In genomic region chr1:35361638-35362037, GRCh38 we compare ENCODE assay signal across 23 cellular contexts.
"Had no signal": no experiment of that assay in that cellular context is flagged by ENCODE, and none has a peak within 500 bp of the region (broad histone marks: within the 10 kb centered on the region; RNA-seq: fewer than 3 reads in every experiment).

No MANE protein-coding gene starts in this region.

- H3K27me3 ChIP-seq: testis, vagina had no signal

- H3K4me1 ChIP-seq: testis, vagina had no signal

- H3K27ac Mint-ChIP-seq: activated CD4-positive, alpha-beta memory T cell treated with anti-CD3 and anti-CD28 coated beads for 36 hours; activated naive CD4-positive, alpha-beta T cell treated with anti-CD3 and anti-CD28 coated beads for 36 hours; activated naive CD8-positive, alpha-beta T cell treated with anti-CD3 and anti-CD28 coated beads, Interleukin-2, amount 10 ng/mL, durations not matched to agents 7 days and 5 days; dendritic cell treated with granulocyte-macrophage colony-stimulating factor and Interleukin-4, amounts not matched to agents 40 ng/mL and 50 ng/mL, for 4 days; natural killer cell treated with Interleukin-12 subunit alpha and Interleukin-12 subunit beta and Interleukin-15 and Interleukin-18, amount 100 ng/mL, for 72 hours; progenitor cell of endocrine pancreas; type B pancreatic cell had no signal

- H3K9me3 Mint-ChIP-seq: activated CD4-positive, alpha-beta memory T cell treated with anti-CD3 and anti-CD28 coated beads for 36 hours; activated naive CD4-positive, alpha-beta T cell treated with anti-CD3 and anti-CD28 coated beads for 36 hours; activated naive CD8-positive, alpha-beta T cell treated with anti-CD3 and anti-CD28 coated beads, Interleukin-2, amount 10 ng/mL, durations not matched to agents 7 days and 5 days; dendritic cell treated with granulocyte-macrophage colony-stimulating factor and Interleukin-4, amounts not matched to agents 40 ng/mL and 50 ng/mL, for 4 days; natural killer cell treated with Interleukin-12 subunit alpha and Interleukin-12 subunit beta and Interleukin-15 and Interleukin-18, amount 100 ng/mL, for 72 hours; T-helper 2 cell treated with Interferon-gamma antibody and Interleukin-4, amounts not matched to agents 5 μg/mL and 100 μg/mL, for 36 hours; type B pancreatic cell had no signal

- H3K9me3 ChIP-seq: testis, vagina had no signal

- H3K27me3 Mint-ChIP-seq: activated CD4-positive, alpha-beta memory T cell treated with anti-CD3 and anti-CD28 coated beads for 36 hours; activated naive CD8-positive, alpha-beta T cell treated with anti-CD3 and anti-CD28 coated beads, Interleukin-2, amount 10 ng/mL, durations not matched to agents 7 days and 5 days; dendritic cell treated with granulocyte-macrophage colony-stimulating factor and Interleukin-4, amounts not matched to agents 40 ng/mL and 50 ng/mL, for 4 days; natural killer cell treated with Interleukin-12 subunit alpha and Interleukin-12 subunit beta and Interleukin-15 and Interleukin-18, amount 100 ng/mL, for 72 hours; progenitor cell of endocrine pancreas; type B pancreatic cell had no signal

- H3K4me3 ChIP-seq: testis, vagina had no signal

- ATAC-seq: esophagus mucosa; left ventricle myocardium superior; natural killer cell treated with Interleukin-12 subunit alpha and Interleukin-12 subunit beta and Interleukin-15 and Interleukin-18, amount 100 ng/mL, for 72 hours had no signal

- H3K4me3 Mint-ChIP-seq: activated CD4-positive, alpha-beta memory T cell treated with anti-CD3 and anti-CD28 coated beads for 36 hours; activated naive CD4-positive, alpha-beta T cell treated with anti-CD3 and anti-CD28 coated beads for 36 hours; activated naive CD8-positive, alpha-beta T cell treated with anti-CD3 and anti-CD28 coated beads, Interleukin-2, amount 10 ng/mL, durations not matched to agents 7 days and 5 days; dendritic cell treated with granulocyte-macrophage colony-stimulating factor and Interleukin-4, amounts not matched to agents 40 ng/mL and 50 ng/mL, for 4 days; natural killer cell treated with Interleukin-12 subunit alpha and Interleukin-12 subunit beta and Interleukin-15 and Interleukin-18, amount 100 ng/mL, for 72 hours; T-helper 2 cell treated with Interferon-gamma antibody and Interleukin-4, amounts not matched to agents 5 μg/mL and 100 μg/mL, for 36 hours; type B pancreatic cell had no signal

- DNase-seq: activated CD4-positive, alpha-beta memory T cell treated with anti-CD3 and anti-CD28 coated beads for 36 hours; activated effector memory CD4-positive, alpha-beta T cell treated with Interleukin-2 at 50 U/mL for 16 hours; activated naive CD4-positive, alpha-beta T cell treated with anti-CD3 and anti-CD28 coated beads for 36 hours; activated naive CD8-positive, alpha-beta T cell treated with anti-CD3 and anti-CD28 coated beads, Interleukin-2, amount 10 ng/mL, durations not matched to agents 7 days and 5 days; activated T-cell treated with anti-CD3 and anti-CD28 coated beads, Interleukin-2, amount 50 U/mL, for 48 hours; amygdala; effector CD8-positive, alpha-beta T cell; foreskin melanocyte; hypothalamus; left ventricle myocardium superior; mammary epithelial cell; retina; stimulated activated CD4-positive, alpha-beta T cell treated with anti-CD3 and anti-CD28 coated beads, Interleukin-2, amount 100 ng/mL, for 48 hours; stimulated activated CD8-positive, alpha-beta memory T cell treated with anti-CD3 and anti-CD28 coated beads, Interleukin-4, amount 100 ng/mL, for 48 hours; stimulated activated naive CD4-positive, alpha-beta T cell; testis had no signal

- H3K27ac ChIP-seq: testis, vagina had no signal
